5 cellular contexts compared by ENCODE assay signal in the genomic region with DNA sequence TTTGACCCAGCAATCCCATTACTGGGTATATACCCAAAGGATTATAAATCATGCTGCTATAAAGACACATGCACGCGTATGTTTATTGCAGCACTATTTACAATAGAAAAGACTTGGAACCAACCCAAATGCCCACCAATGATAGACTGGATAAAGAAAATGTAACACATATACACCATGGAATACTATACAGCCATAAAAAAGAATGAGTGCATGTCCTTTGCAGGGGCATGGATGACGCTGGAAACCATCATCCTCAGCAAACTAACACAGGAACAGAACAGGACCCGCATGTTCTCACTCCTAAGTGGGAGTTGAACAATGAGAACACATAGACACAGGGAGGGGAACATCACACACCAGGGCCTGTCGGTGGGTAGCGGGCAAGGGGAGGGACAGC.
DNase-seq lines count a peak whose midpoint lies in the region; ATAC-seq and TF ChIP-seq lines count a peak whose summit lies in the region.
"Not testable (repeated sequence)": the region's sequence is repeated elsewhere in the genome, so short reads cannot be mapped to it uniquely, and the experiment has no call there.

No MANE protein-coding gene starts in this region.

- peaks cover 28% of the 10 kb centered on the region for H3K9me1 ChIP-seq in IMR-90 (ENCODE audit: insufficient read depth, low read length)

- not testable (repeated sequence) for H2BK20ac ChIP-seq in IMR-90 (ENCODE audit: low read depth, low read length)

- H4K20me1 ChIP-seq in IMR-90 (ENCODE audit: insufficient read depth, low read length); mammary epithelial cell (ENCODE audit: insufficient read depth, low read length); osteoblast (ENCODE audit: insufficient read depth, low read length): not testable (repeated sequence)

- not testable (repeated sequence) for H3K4me1 Mint-ChIP-seq in endothelial cell (ENCODE audit: unreplicated experiment)

- H3K4me1 ChIP-seq in HEK293 (ENCODE audit: control insufficient read depth, insufficient read depth, low read length); mammary epithelial cell (ENCODE audit: insufficient read depth, low read length): not testable (repeated sequence)
- H3K4me1 ChIP-seq in IMR-90 (ENCODE audit: control insufficient read depth, insufficient read depth, low read length) (peaks cover 16% of the 10 kb centered on the region), osteoblast (ENCODE audit: insufficient read depth, low read length) (peaks cover 49% of the 10 kb centered on the region)

- not testable (repeated sequence) for H3K27me3 ChIP-seq in IMR-90 (ENCODE audit: control insufficient read depth, insufficient read depth, low read length); mammary epithelial cell (ENCODE audit: insufficient read depth, low read length); osteoblast (ENCODE audit: insufficient read depth, low read length)

- POLR2A ChIA-PET in HEK293 (lab: Yijun Ruan, JAX); IMR-90 (lab: Charles Lee; ENCODE audit: unreplicated experiment): not testable (repeated sequence)

- H3K79me2 ChIP-seq in mammary epithelial cell (ENCODE audit: insufficient read depth, low read length) (peaks cover 39% of the 10 kb centered on the region), osteoblast (ENCODE audit: insufficient read depth, low read length) (peaks cover 85% of the 10 kb centered on the region)

- not testable (repeated sequence) for H3K18ac ChIP-seq in IMR-90 (ENCODE audit: low read depth, low read length)

- H3K4me2 ChIP-seq in IMR-90 (ENCODE audit: low read depth, low read length); mammary epithelial cell (ENCODE audit: insufficient read depth, low read depth, low read length); osteoblast (ENCODE audit: insufficient read depth, low read length): not testable (repeated sequence)

- H4K8ac ChIP-seq in IMR-90 (ENCODE audit: low read depth in 2 of 2, low read length in 2 of 2) = 0 out of 4 replicates have a peak overlapping the region, but pooled peaks of 1 of the 2 experiments have one; percentile 4

- BruUV-seq in IMR-90 (replicated peaks; lab: Mats Ljungman, UMichigan) = not testable (repeated sequence)
- BruUV-seq in mammary epithelial cell (replicated peaks; lab: Mats Ljungman, UMichigan) = TSS peak; percentile 4

- H2BK15ac ChIP-seq in IMR-90 (ENCODE audit: low read depth, low read length) = not testable (repeated sequence)

- intact Hi-C loops in IMR-90 (cut with micrococcal nuclease); mammary epithelial cell (cut with micrococcal nuclease): not testable (repeated sequence)

- H3K27me3 Mint-ChIP-seq in endothelial cell (ENCODE audit: unreplicated experiment) = not testable (repeated sequence)

- H3K27ac Mint-ChIP-seq in endothelial cell (ENCODE audit: unreplicated experiment) = not testable (repeated sequence)

- H3K23ac ChIP-seq in IMR-90 (ENCODE audit: low read depth, low read length) = not testable (repeated sequence)

- dilution Hi-C loops in IMR-90 (cut with HindIII; ENCODE audit: low sequenced_read_pairs, unreplicated experiment) = loop anchor here (10.0 kb wide), 1 partner anchor 69 kb away; no protein-coding TSS in a partner anchor
- dilution Hi-C loops in mammary epithelial cell (cut with HindIII; ENCODE audit: low sequenced_read_pairs) = not testable (repeated sequence)

- not testable (repeated sequence) for H3K9me3 ChIP-seq in HEK293 (ENCODE audit: control insufficient read depth, insufficient read depth, low read depth, low read length); IMR-90 (ENCODE audit: control insufficient read depth, insufficient read depth, low read length); mammary epithelial cell (replicated peaks; ENCODE audit: insufficient read depth, low read length); osteoblast (ENCODE audit: low read depth, low read length)

- not testable (repeated sequence) for H3K56ac ChIP-seq in IMR-90 (ENCODE audit: extremely low read depth, insufficient read depth, low read length)

- H3K9ac ChIP-seq in IMR-90 (ENCODE audit: low read depth, low read length); mammary epithelial cell (ENCODE audit: insufficient read depth, low read length): not testable (repeated sequence)

- H2AK9ac ChIP-seq in IMR-90 (replicated peaks; ENCODE audit: low read depth, low read length, poor library complexity) = not testable (repeated sequence)

- not testable (repeated sequence) for H2BK120ac ChIP-seq in IMR-90 (ENCODE audit: low read depth, low read length)

- H4K91ac ChIP-seq in IMR-90 (ENCODE audit: insufficient read depth, low read depth, low read length) = not testable (repeated sequence)

- peaks cover 39 to 83% of the 10 kb centered on the region in 2 experiments for H3K79me1 ChIP-seq in IMR-90 (ENCODE audit: low read depth in 1 of 2, low read length in 2 of 2)

- not testable (repeated sequence) for H3K14ac ChIP-seq in IMR-90 (replicated peaks; ENCODE audit: low read depth, low read length)

- no CpG with 5 or more reads among the region's 6 CpGs for WGBS in IMR-90 (ENCODE audit: extremely low coverage in 2 of 2, insufficient read length in 1 of 2), 2 experiments
- WGBS in mammary epithelial cell (ENCODE audit: low coverage, missing lambda C conversion rate) = 87% methylated on average over 6 of the region's 6 CpGs

- peaks cover 36% of the 10 kb centered on the region for H3K36me3 Mint-ChIP-seq in endothelial cell (ENCODE audit: low read depth, unreplicated experiment)

- in situ Hi-C loops in IMR-90 (cut with MboI; ENCODE audit: low sequenced_read_pairs); mammary epithelial cell (cut with MboI; ENCODE audit: low sequenced_read_pairs in 2 of 2): not testable (repeated sequence)

- not testable (repeated sequence) for H4K5ac ChIP-seq in IMR-90 (ENCODE audit: low read depth, low read length)

- not testable (repeated sequence) for H3K9me3 Mint-ChIP-seq in endothelial cell (ENCODE audit: unreplicated experiment)

- H3K36me3 ChIP-seq in HEK293 (ENCODE audit: control insufficient read depth in 2 of 2, insufficient read depth in 1 of 2, low read length in 2 of 2) = peaks cover 0 to 34% of the 10 kb centered on the region in 2 experiments; a peak in 1 of 3 replicates
- H3K36me3 ChIP-seq in IMR-90 (ENCODE audit: control insufficient read depth, insufficient read depth, low read length) = peaks cover 19% of the 10 kb centered on the region
- not testable (repeated sequence) for H3K36me3 ChIP-seq in mammary epithelial cell (ENCODE audit: insufficient read depth, low read length)
- H3K36me3 ChIP-seq in osteoblast (ENCODE audit: insufficient read depth, low read length) = peaks cover 21% of the 10 kb centered on the region

- CTCF ChIA-PET in HEK293 (lab: Yijun Ruan, JAX); IMR-90 (lab: Yijun Ruan, JAX); mammary epithelial cell (lab: Charles Lee; ENCODE audit: low non-redundant PET): not testable (repeated sequence)

- not testable (repeated sequence) for TF ChIP-seq POLR2A in IMR-90 (IDR thresholded peaks at IDR 0.05; ENCODE audit: low read depth, low read length)

- H2AFZ ChIP-seq in IMR-90 (replicated peaks; ENCODE audit: low read length, poor library complexity); mammary epithelial cell (ENCODE audit: low read depth, low read length); osteoblast (ENCODE audit: low read length): not testable (repeated sequence)

- DNase-seq in IMR-90; mammary epithelial cell; endothelial cell (ENCODE audit: low spot score); osteoblast (ENCODE audit: insufficient read length, low spot score, missing footprints): not testable (repeated sequence)

- peak overlapping the region; percentile 27 for H2BK5ac ChIP-seq in IMR-90 (ENCODE audit: low read depth, low read length, poor library complexity, severe bottlenecking)

- not testable (repeated sequence) for ATAC-seq in IMR-90 (ENCODE audit: low read depth)

- not testable (repeated sequence) for H3K4me3 ChIP-seq in HEK293 (ENCODE audit: low read depth, low read length); IMR-90 (ENCODE audit: insufficient read depth, low read depth, low read length); mammary epithelial cell (replicated peaks in 1 of 3; ENCODE audit: insufficient read depth in 1 of 3, low read depth in 2 of 3, low read length in 3 of 3); osteoblast (ENCODE audit: insufficient read depth, low read length)

- H3K4me3 Mint-ChIP-seq in endothelial cell (ENCODE audit: unreplicated experiment) = peak overlapping the region; percentile 59

- H3K27ac ChIP-seq in HEK293 (ENCODE audit: extremely low read depth, low read depth, low read length); IMR-90 (ENCODE audit: insufficient read depth, low read length); mammary epithelial cell (ENCODE audit: insufficient read depth, low read depth, low read length): not testable (repeated sequence)
- H3K27ac ChIP-seq in osteoblast (ENCODE audit: low read depth, low read length) = peak overlapping the region; percentile 12

- TF ChIP-seq CTCF in HEK293 (tag by site-specific recombination; IDR thresholded peaks at IDR 0.05); IMR-90 (conservative IDR thresholded peaks at IDR 0.05; ENCODE audit: low read depth, low read length); mammary epithelial cell (conservative IDR thresholded peaks at IDR 0.05 in 1 of 2, IDR thresholded peaks at IDR 0.05 in 1 of 2; ENCODE audit: extremely low read depth in 1 of 2, insufficient read depth in 1 of 2, low read depth in 1 of 2, low read length in 2 of 2); endothelial cell (IDR thresholded peaks at IDR 0.05; ENCODE audit: unreplicated experiment); osteoblast (IDR thresholded peaks at IDR 0.05; ENCODE audit: extremely low read depth, low read depth, low read length): not testable (repeated sequence)

- not testable (repeated sequence) for H3K4ac ChIP-seq in IMR-90 (ENCODE audit: low read depth, low read length)

- not testable (repeated sequence) for H2AK5ac ChIP-seq in IMR-90 (ENCODE audit: low read depth, low read length)

- TF ChIP-seq RAD21 in IMR-90 (IDR thresholded peaks at IDR 0.05; ENCODE audit: low read length) = not testable (repeated sequence)

TF ChIP-seq in HEK293, 187 proteins besides CTCF, POLR2A, EP300 and RAD21:
- peak; percentile 78 for TF ChIP-seq ZNF146 (tag by site-specific recombination; IDR thresholded peaks at IDR 0.05)
